8 cellular contexts compared by ENCODE assay signal in the genomic region with DNA sequence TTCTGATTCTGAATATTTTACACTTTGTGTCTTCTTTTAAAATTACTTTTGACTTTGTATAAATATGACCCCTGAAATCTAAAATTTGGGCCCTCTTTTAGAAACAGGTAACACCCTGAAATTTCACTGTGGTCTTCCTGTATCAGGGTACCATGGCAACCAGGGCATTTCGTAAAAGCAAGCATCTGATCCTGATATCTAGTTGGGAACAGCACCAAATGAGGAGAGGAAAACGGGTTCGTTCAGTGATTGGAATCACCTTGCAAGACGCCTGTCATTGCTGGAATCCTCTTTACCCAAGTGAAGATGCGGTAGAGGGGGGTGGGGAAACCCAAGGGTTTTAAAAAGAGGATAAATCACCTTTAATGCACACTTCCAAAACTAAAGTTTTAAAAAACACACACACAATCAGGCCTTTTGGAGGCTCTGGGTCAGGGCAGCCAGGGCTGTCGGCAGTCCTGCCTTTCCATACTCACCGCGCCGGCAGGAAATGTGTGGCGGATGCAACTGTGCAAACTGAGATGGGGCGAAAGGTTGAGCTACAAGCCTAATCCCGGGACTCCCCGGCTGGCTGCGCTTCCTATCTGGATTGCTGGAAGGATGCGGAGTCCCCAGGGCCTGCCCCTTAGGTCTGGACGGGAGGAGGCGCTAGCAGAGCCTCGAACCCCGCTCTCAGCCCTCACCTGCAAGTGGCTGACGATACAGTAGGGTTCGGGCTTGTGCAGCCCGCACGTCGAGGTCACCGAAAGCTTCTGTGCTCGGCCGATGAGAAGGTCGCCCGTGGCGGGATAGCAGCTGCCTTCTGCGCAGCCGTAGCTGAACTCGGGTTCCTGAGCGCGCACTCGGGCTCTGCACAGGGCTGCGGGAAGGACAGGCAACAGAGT. TPM values are rescaled to one million over a fixed set of nuclear protein-coding genes. Genes with fewer than 3 reads are reported as not detected.
A peak's percentile ranks its signal among the peaks of the same experiment; 100 is the strongest.
DNase-seq lines count a peak whose midpoint lies in the region; ATAC-seq and TF ChIP-seq lines count a peak whose summit lies in the region.

No MANE protein-coding gene starts in this region.

- peak; percentile 78 for DNase-seq in H7
- no peak for DNase-seq in activated CD4-positive, alpha-beta memory T cell treated with anti-CD3 and anti-CD28 coated beads for 36 hours
- peak; percentile 67 for DNase-seq in glutamatergic neuron
- peak; percentile 9 to 47 for DNase-seq in trophoblast cell
- DNase-seq in effector memory CD4-positive, alpha-beta T cell: no peak
- no peak for DNase-seq in NCI-H510A treated with DMSO at 0.1 percent for 48 hours (lab: John Stamatoyannopoulos, UW)

- peak overlapping the region; percentile 60 for H4K8ac ChIP-seq in trophoblast cell (ENCODE audit: low read depth, low read length)

- H2BK5ac ChIP-seq in trophoblast cell (ENCODE audit: low read depth, low read length, poor library complexity): peak overlapping the region; percentile 92

- H3K36me3 Mint-ChIP-seq in activated CD4-positive, alpha-beta memory T cell treated with anti-CD3 and anti-CD28 coated beads for 36 hours: no peaks in the 10 kb centered on the region
- H3K36me3 Mint-ChIP-seq in glutamatergic neuron (ENCODE audit: unreplicated experiment): no peaks in the 10 kb centered on the region

- H3K4me3 ChIP-seq in H7 (ENCODE audit: insufficient read depth, low read depth, low read length) (peak overlapping the region; percentile 66), trophoblast cell (ENCODE audit: low read depth, low read length) (peak overlapping the region; percentile 99)
- no peak overlapping the region for H3K4me3 ChIP-seq in effector memory CD4-positive, alpha-beta T cell (ENCODE audit: insufficient read depth, low read depth, low read length, poor library complexity, severe bottlenecking)

- no peaks in the 10 kb centered on the region for H3K9me3 Mint-ChIP-seq in activated CD4-positive, alpha-beta memory T cell treated with anti-CD3 and anti-CD28 coated beads for 36 hours
- H3K9me3 Mint-ChIP-seq in glutamatergic neuron (ENCODE audit: unreplicated experiment): peaks cover 13% of the 10 kb centered on the region

- ATAC-seq in HG03097 (IDR thresholded peaks at IDR 0.05; ENCODE audit: low FRiP score, unreplicated experiment): no peak
- no peak for ATAC-seq in GM19324 (IDR thresholded peaks at IDR 0.05; ENCODE audit: low FRiP score, unreplicated experiment)

- peak overlapping the region; percentile 12 for H2BK12ac ChIP-seq in trophoblast cell (ENCODE audit: low read length)

- peak overlapping the region; percentile 100 for H3K9ac ChIP-seq in trophoblast cell (ENCODE audit: low read length)

- H3K9me3 ChIP-seq in trophoblast cell (ENCODE audit: insufficient read depth, low read depth, low read length): peaks cover 3% of the 10 kb centered on the region
- H3K9me3 ChIP-seq in effector memory CD4-positive, alpha-beta T cell (ENCODE audit: control insufficient read depth, low read length): no peaks in the 10 kb centered on the region

- H3K4me2 ChIP-seq in trophoblast cell (ENCODE audit: low read length): peak overlapping the region; percentile 62

- peaks cover 47% of the 10 kb centered on the region for H3K79me1 ChIP-seq in trophoblast cell (ENCODE audit: low read length)

- peak overlapping the region; percentile 92 for H2BK120ac ChIP-seq in trophoblast cell (ENCODE audit: insufficient read depth, low read length, poor library complexity)

- H3K27ac Mint-ChIP-seq in activated CD4-positive, alpha-beta memory T cell treated with anti-CD3 and anti-CD28 coated beads for 36 hours: no peak overlapping the region
- peak overlapping the region; percentile 96 for H3K27ac Mint-ChIP-seq in glutamatergic neuron (ENCODE audit: unreplicated experiment)

- H4K12ac ChIP-seq in trophoblast cell (ENCODE audit: low read depth, low read length): peak overlapping the region; percentile 55

- POLR2A ChIA-PET in activated CD4-positive, alpha-beta memory T cell treated with anti-CD3 and anti-CD28 coated beads for 36 hours (lab: Charles Lee): no interaction called here

- CTCF ChIA-PET in activated CD4-positive, alpha-beta memory T cell treated with anti-CD3 and anti-CD28 coated beads for 36 hours (lab: Charles Lee): interaction anchor here (0.6 kb wide), 1 partner anchor 15 kb away, joined by 4 read pairs; no protein-coding TSS in a partner anchor

- H2AK5ac ChIP-seq in trophoblast cell (ENCODE audit: low read length): peak overlapping the region; percentile 60

- peak overlapping the region; percentile 96 for H3K14ac ChIP-seq in trophoblast cell (ENCODE audit: low read length)

- no CpG with 5 or more reads among the region's 37 CpGs for WGBS in trophoblast cell (ENCODE audit: extremely low coverage, insufficient coverage, insufficient read length)

- intact Hi-C loops in activated CD4-positive, alpha-beta memory T cell treated with anti-CD3 and anti-CD28 coated beads for 36 hours (cut with micrococcal nuclease): no loop called here

- peak overlapping the region; percentile 95 for H3K27ac ChIP-seq in trophoblast cell (ENCODE audit: low read depth, low read length)
- H3K27ac ChIP-seq in effector memory CD4-positive, alpha-beta T cell (ENCODE audit: insufficient read depth, low read length, poor library complexity, severe bottlenecking): no peak overlapping the region

- H3K27me3 ChIP-seq in H7 (ENCODE audit: control insufficient read depth, insufficient read depth, low read length) (peaks cover 47% of the 10 kb centered on the region), trophoblast cell (ENCODE audit: insufficient read depth, low read length) (no peaks in the 10 kb centered on the region)
- H3K27me3 ChIP-seq in effector memory CD4-positive, alpha-beta T cell (replicated peaks; ENCODE audit: control insufficient read depth, insufficient read depth, low read length, poor library complexity, severe bottlenecking): peaks cover 22% of the 10 kb centered on the region

- H4K91ac ChIP-seq in trophoblast cell (ENCODE audit: low read depth, low read length): peak overlapping the region; percentile 91

- peak overlapping the region; percentile 89 for H3K18ac ChIP-seq in trophoblast cell (ENCODE audit: low read length)

- H3K4ac ChIP-seq in trophoblast cell (ENCODE audit: low read depth, low read length): peak overlapping the region; percentile 87

- H3K27me3 Mint-ChIP-seq in activated CD4-positive, alpha-beta memory T cell treated with anti-CD3 and anti-CD28 coated beads for 36 hours: peaks cover 47% of the 10 kb centered on the region
- peaks cover 23% of the 10 kb centered on the region for H3K27me3 Mint-ChIP-seq in glutamatergic neuron (ENCODE audit: unreplicated experiment)

- H3K79me2 ChIP-seq in trophoblast cell (ENCODE audit: control insufficient read depth, insufficient read depth, low read length, poor library complexity): peaks cover 20% of the 10 kb centered on the region

- peak overlapping the region; percentile 5 for H3K23ac ChIP-seq in trophoblast cell (ENCODE audit: low read length)

- peaks cover 15% of the 10 kb centered on the region for H3K4me1 Mint-ChIP-seq in activated CD4-positive, alpha-beta memory T cell treated with anti-CD3 and anti-CD28 coated beads for 36 hours (ENCODE audit: low read depth)
- peaks cover 35% of the 10 kb centered on the region for H3K4me1 Mint-ChIP-seq in glutamatergic neuron (ENCODE audit: low read depth, unreplicated experiment)

- peak overlapping the region; percentile 53 for H3K4me3 Mint-ChIP-seq in activated CD4-positive, alpha-beta memory T cell treated with anti-CD3 and anti-CD28 coated beads for 36 hours
- H3K4me3 Mint-ChIP-seq in glutamatergic neuron (ENCODE audit: unreplicated experiment): peak overlapping the region; percentile 94

- H3K36me3 ChIP-seq in H7 (replicated peaks; ENCODE audit: control insufficient read depth, insufficient read depth, low read length) (no peaks in the 10 kb centered on the region; the same call in 1 of the 2 replicates), trophoblast cell (ENCODE audit: control insufficient read depth in 1 of 2, insufficient read depth in 2 of 2, low read length in 2 of 2) (peaks cover 17 to 19% of the 10 kb centered on the region in 2 experiments)
- no peaks in the 10 kb centered on the region for H3K36me3 ChIP-seq in effector memory CD4-positive, alpha-beta T cell (ENCODE audit: control insufficient read depth, insufficient read depth, low read length)

- TF ChIP-seq CTCF in glutamatergic neuron (IDR thresholded peaks at IDR 0.05; ENCODE audit: partially characterized antibody, unreplicated experiment): no peak

- H3K4me1 ChIP-seq in trophoblast cell (ENCODE audit: control insufficient read depth in 1 of 2, insufficient read depth in 2 of 2, low read length in 2 of 2): peaks cover 16 to 25% of the 10 kb centered on the region in 2 experiments
- peaks cover 13% of the 10 kb centered on the region for H3K4me1 ChIP-seq in effector memory CD4-positive, alpha-beta T cell (ENCODE audit: control insufficient read depth, insufficient read depth, low read length, poor library complexity, severe bottlenecking)

- peak overlapping the region; percentile 3 for H2AFZ ChIP-seq in trophoblast cell (ENCODE audit: insufficient read depth, low read length, poor library complexity)

RNA-seq across cellular contexts. Expression of gene LAMB1, which starts 1.8 kb away (rescaled TPM):
- total RNA-seq in H7 (2014; rRNA removed; shearing (Covaris generic)): 61.0 and 77.2 TPM in 2 replicates
- not detected for total RNA-seq in activated CD4-positive, alpha-beta memory T cell treated with anti-CD3 and anti-CD28 coated beads for 36 hours
- total RNA-seq in glutamatergic neuron (ENCODE audit: unreplicated experiment): 326 TPM
- 407 and 428 TPM in 2 replicates for polyA plus RNA-seq in trophoblast cell (2013)

Comparison
In these comparisons a context has a peak if more than half of its experiments do, and no peak if none do; other contexts are left out.
1. DNase-seq: peak in H7 (single experiment), glutamatergic neuron (single experiment) and trophoblast cell (2 of 2); none in activated CD4-positive, alpha-beta memory T cell treated with anti-CD3 and anti-CD28 coated beads for 36 hours (single experiment), effector memory CD4-positive, alpha-beta T cell (0 of 3) and NCI-H510A treated with DMSO at 0.1 percent for 48 hours (single experiment).
2. RNA of gene LAMB1, which starts 1.8 kb away (total RNA-seq): 326 TPM in glutamatergic neuron (single experiment) and 61.0 to 77.2 TPM in H7; not detected in activated CD4-positive, alpha-beta memory T cell treated with anti-CD3 and anti-CD28 coated beads for 36 hours; every median in the first group is over 10 times any median in the second.